14 cellular contexts compared by ENCODE assay signal in the genomic region with DNA sequence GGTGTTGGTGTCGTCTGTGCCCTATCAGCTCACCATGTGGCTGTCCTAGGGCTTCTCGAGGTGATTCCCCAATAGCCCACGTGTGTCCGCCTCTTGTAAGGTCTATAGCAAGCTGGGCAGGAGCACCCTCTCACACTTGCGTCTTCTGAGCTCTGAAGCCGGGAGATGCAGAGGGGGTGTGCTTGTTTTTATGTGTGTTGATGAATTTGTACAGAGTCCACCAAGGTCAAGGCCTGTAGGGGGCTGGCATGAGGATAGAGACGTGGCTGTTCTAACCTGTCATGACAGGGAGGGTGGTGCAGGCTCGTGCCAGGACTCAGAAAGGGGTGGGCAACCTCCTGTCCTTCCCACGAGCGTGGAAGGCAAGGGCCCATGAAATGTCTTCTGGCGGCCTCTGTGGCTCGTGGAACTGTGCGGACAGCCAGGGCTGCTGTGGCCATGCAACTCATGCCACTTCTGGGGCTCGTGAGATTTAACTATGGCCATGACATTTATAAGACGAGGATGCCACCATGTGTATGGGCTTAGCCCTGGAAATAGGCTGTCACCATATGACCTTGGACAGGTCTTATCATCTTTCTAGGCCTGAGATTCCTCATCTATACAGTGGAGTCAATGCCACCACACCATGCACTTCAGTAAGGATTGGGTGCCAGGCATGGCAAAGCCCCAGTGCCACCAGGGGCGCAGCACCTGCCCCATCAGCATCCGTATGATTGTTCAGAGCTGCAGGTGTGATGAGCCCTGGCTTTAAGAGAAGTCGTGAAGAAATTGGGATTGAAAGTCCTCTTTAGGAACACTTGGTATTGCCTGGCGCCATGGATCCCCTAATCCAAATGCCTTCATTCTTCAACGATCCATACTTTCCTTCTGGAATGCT. TPM values are rescaled to one million over a fixed set of nuclear protein-coding genes. Genes with fewer than 3 reads are reported as not detected.
DNase-seq lines count a peak whose midpoint lies in the region; ATAC-seq, FAIRE-seq and TF ChIP-seq lines count a peak whose summit lies in the region.
"Had no signal": no experiment of that assay in that cellular context is flagged by ENCODE, and none has a peak within 500 bp of the region (broad histone marks: within the 10 kb centered on the region; RNA-seq: fewer than 3 reads in every experiment).

No MANE protein-coding gene starts in this region.

- no peak overlapping the region for H2BK120ac ChIP-seq in neuronal stem cell (ENCODE audit: low read depth, low read length)

- no peak for ATAC-seq in HCT116
- ATAC-seq in GM21515 (IDR thresholded peaks at IDR 0.05; ENCODE audit: unreplicated experiment), result no peak
- no peak for ATAC-seq in GM21737 (IDR thresholded peaks at IDR 0.05; ENCODE audit: unreplicated experiment)

- peak overlapping the region; percentile 3 for H3K14ac ChIP-seq in neuronal stem cell (ENCODE audit: low read length)

- peak overlapping the region; percentile 56 for H2AK5ac ChIP-seq in neuronal stem cell (ENCODE audit: low read depth, low read length)

- H2BK15ac ChIP-seq in neuronal stem cell (ENCODE audit: low read length), result no peak overlapping the region

- RAD21 ChIA-PET in HCT116 (lab: Charles Lee; ENCODE audit: low non-redundant PET in 1 of 2, low total read pairs in 2 of 2, uncharacterized antibody in 2 of 2, unreplicated experiment in 2 of 2), result no interaction called here

- no peak overlapping the region for H4K91ac ChIP-seq in neuronal stem cell (ENCODE audit: low read depth, low read length, poor library complexity)

- DNase-seq in HCT116 (ENCODE audit: low read depth, low spot score), result no peak
- DNase-seq in WERI-Rb-1, result peak; percentile 6
- no peak for DNase-seq in neuronal stem cell (ENCODE audit: low spot score)
- no peak for DNase-seq in GM12891 (ENCODE audit: insufficient read length, low spot score)
- DNase-seq: NCI-H1417 treated with DMSO at 0.1 percent for 48 hours, NCI-H524 treated with DMSO at 0.1 percent for 48 hours, SIG-M5 had no signal

- POLR2A ChIA-PET in HCT116 (lab: Charles Lee), result no interaction called here

- no peaks in the 10 kb centered on the region for H4K20me1 ChIP-seq in HCT116 (ENCODE audit: insufficient read depth)

- TF ChIP-seq POLR2A in HCT116 (IDR thresholded peaks at IDR 0.05; ENCODE audit: borderline replicate concordance, extremely low read depth, insufficient read depth, insufficient read length) (no peak), GM12891 (IDR thresholded peaks at IDR 0.05; ENCODE audit: low read depth, low read length) (no peak)

- no peak overlapping the region for H3K23ac ChIP-seq in neuronal stem cell (ENCODE audit: low read depth, low read length, poor library complexity)

- H3K27ac ChIP-seq in HCT116 (ENCODE audit: low read depth, low read length), result no peak overlapping the region
- H3K27ac ChIP-seq in WERI-Rb-1, result peak overlapping the region; percentile 80
- no peak overlapping the region for H3K27ac ChIP-seq in neuronal stem cell (replicated peaks; ENCODE audit: low read length)
- H3K27ac ChIP-seq: RWPE1 had no signal

- no peak overlapping the region for H4K8ac ChIP-seq in neuronal stem cell (ENCODE audit: low read depth, low read length)

- H3K27me3 ChIP-seq in HCT116 (ENCODE audit: insufficient read depth, low read length) (peaks cover 22% of the 10 kb centered on the region; the same call in 1 of the 2 replicates), WERI-Rb-1 (ENCODE audit: insufficient read depth, low read depth, severe bottlenecking) (no peaks in the 10 kb centered on the region), endocrine pancreas (ENCODE audit: control insufficient read depth, insufficient read depth, low read length) (no peaks in the 10 kb centered on the region), neuronal stem cell (ENCODE audit: control insufficient read depth in 3 of 3, insufficient read depth in 3 of 3, low read depth in 1 of 3, low read length in 3 of 3) (peaks cover 17 to 46% (median 42%) of the 10 kb centered on the region in 3 experiments)

- no peak overlapping the region for H2BK12ac ChIP-seq in neuronal stem cell (ENCODE audit: low read length)

- TF ChIP-seq CTCF in HCT116 (IDR thresholded peaks at IDR 0.05 in 2 of 3, conservative IDR thresholded peaks at IDR 0.05 in 1 of 3; ENCODE audit: borderline replicate concordance in 1 of 3, insufficient read depth in 1 of 3, low read depth in 2 of 3, low read length in 2 of 3) (0 out of 6 replicates have a peak, but pooled peaks of 2 of the 3 experiments have one; percentile 6), WERI-Rb-1 (IDR thresholded peaks at IDR 0.05; ENCODE audit: low read depth, low read length) (no peak)

- H3K4me3 ChIP-seq in HCT116 (replicated peaks in 1 of 2; ENCODE audit: low read depth in 1 of 2, low read length in 2 of 2) (no peak overlapping the region), WERI-Rb-1 (ENCODE audit: low read depth, low read length) (no peak overlapping the region), endocrine pancreas (ENCODE audit: control insufficient read depth, insufficient read depth, low read length) (no peak overlapping the region), neuronal stem cell (ENCODE audit: low read length in 2 of 2) (no peak overlapping the region)

- H3K9me3 ChIP-seq in HCT116 (ENCODE audit: control insufficient read depth in 1 of 2, insufficient read depth in 1 of 2, low read depth in 1 of 2, low read length in 2 of 2), result no peaks in the 10 kb centered on the region
- no peaks in the 10 kb centered on the region for H3K9me3 ChIP-seq in WERI-Rb-1 (ENCODE audit: severe bottlenecking)
- no peaks in the 10 kb centered on the region for H3K9me3 ChIP-seq in endocrine pancreas (ENCODE audit: control insufficient read depth, low read length)
- H3K9me3 ChIP-seq in neuronal stem cell (replicated peaks in 1 of 2; ENCODE audit: control insufficient read depth in 2 of 2, insufficient read depth in 1 of 2, low read depth in 1 of 2, low read length in 2 of 2), result no peaks in the 10 kb centered on the region

- H2AFZ ChIP-seq in HCT116 (ENCODE audit: low read depth, low read length, poor library complexity, severe bottlenecking), result no peak overlapping the region
- no peak overlapping the region for H2AFZ ChIP-seq in neuronal stem cell (ENCODE audit: low read length)

- no peaks in the 10 kb centered on the region for H3K36me3 ChIP-seq in HCT116 (ENCODE audit: control insufficient read depth in 1 of 2, insufficient read depth in 2 of 2, low read length in 2 of 2)
- peaks cover 48% of the 10 kb centered on the region for H3K36me3 ChIP-seq in WERI-Rb-1
- H3K36me3 ChIP-seq in endocrine pancreas (ENCODE audit: control insufficient read depth, insufficient read depth, low read length), result no peaks in the 10 kb centered on the region
- H3K36me3 ChIP-seq in neuronal stem cell (replicated peaks in 1 of 2; ENCODE audit: control insufficient read depth in 2 of 2, insufficient read depth in 2 of 2, low read length in 2 of 2), result no peaks in the 10 kb centered on the region

- H3K4me2 ChIP-seq in HCT116 (ENCODE audit: low read length) (no peak overlapping the region), neuronal stem cell (ENCODE audit: insufficient read depth, low read length, poor library complexity, severe bottlenecking) (no peak overlapping the region)

- CTCF ChIA-PET in HCT116 (lab: Charles Lee), result interaction anchor here (2.7 kb wide), 1 partner anchor 327 kb away, joined by 16 read pairs; no protein-coding TSS in a partner anchor

- H3K9me2 ChIP-seq in HCT116 (ENCODE audit: insufficient read depth), result no peaks in the 10 kb centered on the region

- BruUV-seq in HCT116 (replicated peaks; lab: Mats Ljungman, UMichigan), result no TSS peak

- no peak for FAIRE-seq in GM12891 (lab: Jason Lieb, UNC)
- FAIRE-seq: G401.6 had no signal

- no peaks in the 10 kb centered on the region for H3K79me1 ChIP-seq in neuronal stem cell (ENCODE audit: low read depth, low read length)

- no peak overlapping the region for H2BK5ac ChIP-seq in neuronal stem cell (ENCODE audit: low read length)

- H3K4me1 ChIP-seq in HCT116 (ENCODE audit: control insufficient read depth in 1 of 2, insufficient read depth in 2 of 2, low read length in 2 of 2) (peaks cover 4 to 5% of the 10 kb centered on the region in 2 experiments; a peak in 2 of 4 replicates), endocrine pancreas (ENCODE audit: control insufficient read depth, insufficient read depth, low read length) (no peaks in the 10 kb centered on the region), neuronal stem cell (ENCODE audit: control insufficient read depth in 2 of 2, insufficient read depth in 1 of 2, low read depth in 1 of 2, low read length in 2 of 2) (peaks cover 0 to 3% of the 10 kb centered on the region in 2 donors)

- WGBS in neuronal stem cell (ENCODE audit: extremely low coverage in 2 of 2, insufficient read length in 2 of 2, insufficient replicate concordance in 1 of 2), 2 donors, result no CpG with 5 or more reads among the region's 20 CpGs

- H3K79me2 ChIP-seq in HCT116 (ENCODE audit: insufficient read depth, low read length), result no peaks in the 10 kb centered on the region

- H3K4ac ChIP-seq in neuronal stem cell (ENCODE audit: low read length), result no peak overlapping the region

- H3K9ac ChIP-seq in HCT116 (ENCODE audit: low read length), result no peak overlapping the region
- peak overlapping the region; percentile 35 for H3K9ac ChIP-seq in endocrine pancreas (ENCODE audit: control insufficient read depth, insufficient read depth, low read length)
- H3K9ac ChIP-seq in neuronal stem cell (ENCODE audit: low read depth, low read length, poor library complexity), result no peak overlapping the region

- H3K18ac ChIP-seq in neuronal stem cell (ENCODE audit: low read length), result peak overlapping the region; percentile 28

- intact Hi-C loops in HCT116 (cut with micrococcal nuclease), result loop anchor here (5.0 to 10.0 kb wide), 3 partner anchors 170 to 880 kb away; partner anchors contain the start of gene UBAC1

- TF ChIP-seq RAD21 in HCT116 (IDR thresholded peaks at IDR 0.05; ENCODE audit: low read depth), result no peak

TF ChIP-seq in HCT116, 20 proteins besides CTCF, POLR2A, EP300 and RAD21 (continues in another document):
- TF ChIP-seq JUND (IDR thresholded peaks at IDR 0.05), result no peak
- TF ChIP-seq TCF7L2 (IDR thresholded peaks at IDR 0.05; ENCODE audit: borderline replicate concordance, extremely low read depth, insufficient read depth, insufficient read length), result no peak

TF ChIP-seq in GM12891, 5 proteins besides CTCF, POLR2A, EP300 and RAD21:
- TF ChIP-seq POLR2AphosphoS5 (IDR thresholded peaks at IDR 0.05; ENCODE audit: low read depth, low read length), result no peak
- TF ChIP-seq POU2F2 (IDR thresholded peaks at IDR 0.05; ENCODE audit: low read depth, low read length), result no peak
- no peak for TF ChIP-seq SPI1 (IDR thresholded peaks at IDR 0.05; ENCODE audit: low read depth, low read length)
- no peak for TF ChIP-seq TAF1 (IDR thresholded peaks at IDR 0.05; ENCODE audit: low read depth, low read length)
- no peak for TF ChIP-seq PAX5 (IDR thresholded peaks at IDR 0.05; ENCODE audit: insufficient read depth, low read length, severe bottlenecking)

RNA-seq across cellular contexts. Expression of gene OLFM1, which starts 2.3 kb away (rescaled TPM):
- 3.5 TPM for total RNA-seq in HCT116 (2021; ENCODE audit: unreplicated experiment)
- 3.5 and 4.6 TPM in 2 replicates for polyA plus RNA-seq in HCT116 (2012)
- polyA plus RNA-seq in neuronal stem cell (2013, experiment 1 of 2), result 5.8 TPM
- polyA plus RNA-seq in neuronal stem cell (2013, experiment 2 of 2), result 5.8 TPM
- polyA plus RNA-seq in GM12891 (2012; ENCODE audit: low read depth, missing spikeins), result not detected
- total RNA-seq: HT-29, MCF 10A had no signal
